In the genomic region with DNA sequence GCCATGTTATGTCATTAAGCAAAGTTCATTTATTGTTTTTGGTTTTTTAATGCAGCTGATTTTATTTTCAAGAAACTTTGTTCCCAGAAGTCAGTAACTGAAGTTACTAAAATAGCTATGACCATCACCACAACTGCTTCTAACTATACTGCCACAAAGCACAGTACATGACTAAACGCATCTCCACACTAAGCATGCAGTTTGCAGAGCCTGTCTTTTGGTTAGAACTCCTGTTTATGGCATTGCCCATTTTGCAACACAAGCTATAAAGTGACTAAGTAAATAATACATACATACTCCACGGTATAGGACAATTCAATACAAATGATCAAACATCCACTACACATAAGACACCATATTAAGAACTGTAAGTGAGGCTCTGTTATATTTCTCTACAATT, we compare ENCODE assay signal across 1 cellular context.
TF ChIP-seq lines count a peak whose summit lies in the region.

No MANE protein-coding gene starts in this region.

TF ChIP-seq in GM23338, 12 proteins besides CTCF, POLR2A, EP300 and RAD21:
- TF ChIP-seq EZH2phosphoT487 (IDR thresholded peaks at IDR 0.05; ENCODE audit: unreplicated experiment) (no peak), CREB1 (CRISPR knock-in tag; IDR thresholded peaks at IDR 0.05; ENCODE audit: low read depth) (no peak), POLR2AphosphoS5 (IDR thresholded peaks at IDR 0.05; ENCODE audit: low read depth) (no peak), JUNB (IDR thresholded peaks at IDR 0.05; ENCODE audit: unreplicated experiment) (no peak), NANOG (IDR thresholded peaks at IDR 0.05; ENCODE audit: borderline replicate concordance) (no peak), EZH2 (IDR thresholded peaks at IDR 0.05; ENCODE audit: low read depth, unreplicated experiment) (no peak), ZNF114 (CRISPR knock-in tag; IDR thresholded peaks at IDR 0.05) (no peak), ZNF331 (CRISPR knock-in tag; IDR thresholded peaks at IDR 0.05; ENCODE audit: low read depth) (no peak)
- TF ChIP-seq, protein P1, sequence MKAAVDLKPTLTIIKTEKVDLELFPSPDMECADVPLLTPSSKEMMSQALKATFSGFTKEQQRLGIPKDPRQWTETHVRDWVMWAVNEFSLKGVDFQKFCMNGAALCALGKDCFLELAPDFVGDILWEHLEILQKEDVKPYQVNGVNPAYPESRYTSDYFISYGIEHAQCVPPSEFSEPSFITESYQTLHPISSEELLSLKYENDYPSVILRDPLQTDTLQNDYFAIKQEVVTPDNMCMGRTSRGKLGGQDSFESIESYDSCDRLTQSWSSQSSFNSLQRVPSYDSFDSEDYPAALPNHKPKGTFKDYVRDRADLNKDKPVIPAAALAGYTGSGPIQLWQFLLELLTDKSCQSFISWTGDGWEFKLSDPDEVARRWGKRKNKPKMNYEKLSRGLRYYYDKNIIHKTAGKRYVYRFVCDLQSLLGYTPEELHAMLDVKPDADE (IDR thresholded peaks at IDR 0.05), result no peak
- TF ChIP-seq, protein P2, sequence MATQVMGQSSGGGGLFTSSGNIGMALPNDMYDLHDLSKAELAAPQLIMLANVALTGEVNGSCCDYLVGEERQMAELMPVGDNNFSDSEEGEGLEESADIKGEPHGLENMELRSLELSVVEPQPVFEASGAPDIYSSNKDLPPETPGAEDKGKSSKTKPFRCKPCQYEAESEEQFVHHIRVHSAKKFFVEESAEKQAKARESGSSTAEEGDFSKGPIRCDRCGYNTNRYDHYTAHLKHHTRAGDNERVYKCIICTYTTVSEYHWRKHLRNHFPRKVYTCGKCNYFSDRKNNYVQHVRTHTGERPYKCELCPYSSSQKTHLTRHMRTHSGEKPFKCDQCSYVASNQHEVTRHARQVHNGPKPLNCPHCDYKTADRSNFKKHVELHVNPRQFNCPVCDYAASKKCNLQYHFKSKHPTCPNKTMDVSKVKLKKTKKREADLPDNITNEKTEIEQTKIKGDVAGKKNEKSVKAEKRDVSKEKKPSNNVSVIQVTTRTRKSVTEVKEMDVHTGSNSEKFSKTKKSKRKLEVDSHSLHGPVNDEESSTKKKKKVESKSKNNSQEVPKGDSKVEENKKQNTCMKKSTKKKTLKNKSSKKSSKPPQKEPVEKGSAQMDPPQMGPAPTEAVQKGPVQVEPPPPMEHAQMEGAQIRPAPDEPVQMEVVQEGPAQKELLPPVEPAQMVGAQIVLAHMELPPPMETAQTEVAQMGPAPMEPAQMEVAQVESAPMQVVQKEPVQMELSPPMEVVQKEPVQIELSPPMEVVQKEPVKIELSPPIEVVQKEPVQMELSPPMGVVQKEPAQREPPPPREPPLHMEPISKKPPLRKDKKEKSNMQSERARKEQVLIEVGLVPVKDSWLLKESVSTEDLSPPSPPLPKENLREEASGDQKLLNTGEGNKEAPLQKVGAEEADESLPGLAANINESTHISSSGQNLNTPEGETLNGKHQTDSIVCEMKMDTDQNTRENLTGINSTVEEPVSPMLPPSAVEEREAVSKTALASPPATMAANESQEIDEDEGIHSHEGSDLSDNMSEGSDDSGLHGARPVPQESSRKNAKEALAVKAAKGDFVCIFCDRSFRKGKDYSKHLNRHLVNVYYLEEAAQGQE (IDR thresholded peaks at IDR 0.05; ENCODE audit: unreplicated experiment), result no peak
- TF ChIP-seq, protein P3, sequence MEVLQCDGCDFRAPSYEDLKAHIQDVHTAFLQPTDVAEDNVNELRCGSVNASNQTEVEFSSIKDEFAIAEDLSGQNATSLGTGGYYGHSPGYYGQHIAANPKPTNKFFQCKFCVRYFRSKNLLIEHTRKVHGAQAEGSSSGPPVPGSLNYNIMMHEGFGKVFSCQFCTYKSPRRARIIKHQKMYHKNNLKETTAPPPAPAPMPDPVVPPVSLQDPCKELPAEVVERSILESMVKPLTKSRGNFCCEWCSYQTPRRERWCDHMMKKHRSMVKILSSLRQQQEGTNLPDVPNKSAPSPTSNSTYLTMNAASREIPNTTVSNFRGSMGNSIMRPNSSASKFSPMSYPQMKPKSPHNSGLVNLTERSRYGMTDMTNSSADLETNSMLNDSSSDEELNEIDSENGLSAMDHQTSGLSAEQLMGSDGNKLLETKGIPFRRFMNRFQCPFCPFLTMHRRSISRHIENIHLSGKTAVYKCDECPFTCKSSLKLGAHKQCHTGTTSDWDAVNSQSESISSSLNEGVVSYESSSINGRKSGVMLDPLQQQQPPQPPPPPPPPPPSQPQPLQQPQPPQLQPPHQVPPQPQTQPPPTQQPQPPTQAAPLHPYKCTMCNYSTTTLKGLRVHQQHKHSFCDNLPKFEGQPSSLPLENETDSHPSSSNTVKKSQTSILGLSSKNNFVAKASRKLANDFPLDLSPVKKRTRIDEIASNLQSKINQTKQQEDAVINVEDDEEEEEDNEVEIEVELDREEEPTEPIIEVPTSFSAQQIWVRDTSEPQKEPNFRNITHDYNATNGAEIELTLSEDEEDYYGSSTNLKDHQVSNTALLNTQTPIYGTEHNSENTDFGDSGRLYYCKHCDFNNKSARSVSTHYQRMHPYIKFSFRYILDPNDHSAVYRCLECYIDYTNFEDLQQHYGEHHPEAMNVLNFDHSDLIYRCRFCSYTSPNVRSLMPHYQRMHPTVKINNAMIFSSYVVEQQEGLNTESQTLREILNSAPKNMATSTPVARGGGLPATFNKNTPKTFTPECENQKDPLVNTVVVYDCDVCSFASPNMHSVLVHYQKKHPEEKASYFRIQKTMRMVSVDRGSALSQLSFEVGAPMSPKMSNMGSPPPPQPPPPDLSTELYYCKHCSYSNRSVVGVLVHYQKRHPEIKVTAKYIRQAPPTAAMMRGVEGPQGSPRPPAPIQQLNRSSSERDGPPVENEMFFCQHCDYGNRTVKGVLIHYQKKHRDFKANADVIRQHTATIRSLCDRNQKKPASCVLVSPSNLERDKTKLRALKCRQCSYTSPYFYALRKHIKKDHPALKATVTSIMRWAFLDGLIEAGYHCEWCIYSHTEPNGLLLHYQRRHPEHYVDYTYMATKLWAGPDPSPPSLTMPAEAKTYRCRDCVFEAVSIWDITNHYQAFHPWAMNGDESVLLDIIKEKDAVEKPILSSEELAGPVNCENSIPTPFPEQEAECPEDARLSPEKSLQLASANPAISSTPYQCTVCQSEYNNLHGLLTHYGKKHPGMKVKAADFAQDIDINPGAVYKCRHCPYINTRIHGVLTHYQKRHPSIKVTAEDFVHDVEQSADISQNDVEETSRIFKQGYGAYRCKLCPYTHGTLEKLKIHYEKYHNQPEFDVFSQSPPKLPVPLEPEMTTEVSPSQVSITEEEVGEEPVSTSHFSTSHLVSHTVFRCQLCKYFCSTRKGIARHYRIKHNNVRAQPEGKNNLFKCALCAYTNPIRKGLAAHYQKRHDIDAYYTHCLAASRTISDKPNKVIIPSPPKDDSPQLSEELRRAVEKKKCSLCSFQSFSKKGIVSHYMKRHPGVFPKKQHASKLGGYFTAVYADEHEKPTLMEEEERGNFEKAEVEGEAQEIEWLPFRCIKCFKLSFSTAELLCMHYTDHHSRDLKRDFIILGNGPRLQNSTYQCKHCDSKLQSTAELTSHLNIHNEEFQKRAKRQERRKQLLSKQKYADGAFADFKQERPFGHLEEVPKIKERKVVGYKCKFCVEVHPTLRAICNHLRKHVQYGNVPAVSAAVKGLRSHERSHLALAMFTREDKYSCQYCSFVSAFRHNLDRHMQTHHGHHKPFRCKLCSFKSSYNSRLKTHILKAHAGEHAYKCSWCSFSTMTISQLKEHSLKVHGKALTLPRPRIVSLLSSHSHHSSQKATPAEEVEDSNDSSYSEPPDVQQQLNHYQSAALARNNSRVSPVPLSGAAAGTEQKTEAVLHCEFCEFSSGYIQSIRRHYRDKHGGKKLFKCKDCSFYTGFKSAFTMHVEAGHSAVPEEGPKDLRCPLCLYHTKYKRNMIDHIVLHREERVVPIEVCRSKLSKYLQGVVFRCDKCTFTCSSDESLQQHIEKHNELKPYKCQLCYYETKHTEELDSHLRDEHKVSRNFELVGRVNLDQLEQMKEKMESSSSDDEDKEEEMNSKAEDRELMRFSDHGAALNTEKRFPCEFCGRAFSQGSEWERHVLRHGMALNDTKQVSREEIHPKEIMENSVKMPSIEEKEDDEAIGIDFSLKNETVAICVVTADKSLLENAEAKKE (CRISPR knock-in tag; IDR thresholded peaks at IDR 0.05), result no peak
